8 cellular contexts compared by ENCODE assay signal in the genomic region with DNA sequence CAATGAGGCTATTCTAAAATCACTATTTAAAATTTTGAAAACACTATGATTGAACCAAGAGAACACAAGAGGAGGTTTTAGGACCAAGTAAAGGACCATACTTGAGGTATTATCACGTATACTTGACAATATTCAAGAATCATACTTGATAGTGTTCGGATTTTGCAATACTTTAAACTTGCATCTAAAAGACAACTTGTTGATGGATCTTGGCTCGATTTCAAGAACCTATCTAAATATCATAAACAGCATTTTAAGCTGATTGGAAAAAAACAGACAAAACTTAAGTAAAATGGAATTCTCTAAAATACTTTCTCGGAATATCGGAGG. TPM values are rescaled to one million over a fixed set of nuclear protein-coding genes. Genes with fewer than 3 reads are reported as not detected.
A peak's percentile ranks its signal among the peaks of the same experiment; 100 is the strongest.
DNase-seq lines count a peak whose midpoint lies in the region; ATAC-seq, FAIRE-seq and TF ChIP-seq lines count a peak whose summit lies in the region.

No MANE protein-coding gene starts in this region.

- H3K4me3 ChIP-seq in right cardiac atrium (ENCODE audit: low read length) (peak overlapping the region; percentile 88), small intestine (ENCODE audit: low read depth in 1 of 2, low read length in 2 of 2) (peak overlapping the region in 1 of 2 donors; percentile 95)

- no peaks in the 10 kb centered on the region for H3K36me3 ChIP-seq in small intestine (ENCODE audit: control insufficient read depth in 2 of 2, insufficient read depth in 2 of 2, low read length in 2 of 2)

- peak overlapping the region; percentile 90 for H3K27ac Mint-ChIP-seq in HFFc6
- H3K27ac Mint-ChIP-seq in activated CD4-positive, alpha-beta memory T cell treated with anti-CD3 and anti-CD28 coated beads for 36 hours, result peak overlapping the region; percentile 98

- TF ChIP-seq CTCF in HFFc6 (IDR thresholded peaks at IDR 0.05), result no peak

- peaks cover 45% of the 10 kb centered on the region for H3K4me1 Mint-ChIP-seq in HFFc6 (ENCODE audit: low read depth)
- H3K4me1 Mint-ChIP-seq in activated CD4-positive, alpha-beta memory T cell treated with anti-CD3 and anti-CD28 coated beads for 36 hours (ENCODE audit: low read depth), result peaks cover 58% of the 10 kb centered on the region

- H3K27me3 ChIP-seq in right cardiac atrium (ENCODE audit: control insufficient read depth, insufficient read depth) (no peaks in the 10 kb centered on the region), small intestine (ENCODE audit: control insufficient read depth in 2 of 2, insufficient read depth in 2 of 2, low read length in 2 of 2) (no peaks in the 10 kb centered on the region)

- H3K27me3 Mint-ChIP-seq in HFFc6 (ENCODE audit: insufficient read depth), result peaks cover 3% of the 10 kb centered on the region
- peaks cover 2% of the 10 kb centered on the region for H3K27me3 Mint-ChIP-seq in activated CD4-positive, alpha-beta memory T cell treated with anti-CD3 and anti-CD28 coated beads for 36 hours

- FAIRE-seq in small intestine (lab: Jason Lieb, UNC), result peak; percentile 64

- 0 out of 2 replicates have a peak, but pooled peaks cover 5% of the 10 kb centered on the region for H3K36me3 Mint-ChIP-seq in HFFc6 (ENCODE audit: low read depth)
- peaks cover 53% of the 10 kb centered on the region for H3K36me3 Mint-ChIP-seq in activated CD4-positive, alpha-beta memory T cell treated with anti-CD3 and anti-CD28 coated beads for 36 hours

- intact Hi-C loops in activated CD4-positive, alpha-beta memory T cell treated with anti-CD3 and anti-CD28 coated beads for 36 hours (cut with micrococcal nuclease), result loop anchor here (5.0 to 10.0 kb wide), 3 partner anchors 451 to 1339 kb away; a partner anchor contains a TSS
- intact Hi-C loops in right cardiac atrium (cut with DNase I), result loop anchor here in 2 of 4 donors (10.0 kb wide), 1 partner anchor 181 kb away; no protein-coding TSS in a partner anchor

- H3K9me3 Mint-ChIP-seq in HFFc6, result no peaks in the 10 kb centered on the region
- H3K9me3 Mint-ChIP-seq in activated CD4-positive, alpha-beta memory T cell treated with anti-CD3 and anti-CD28 coated beads for 36 hours, result no peaks in the 10 kb centered on the region

- H3K4me1 ChIP-seq in right cardiac atrium (ENCODE audit: control insufficient read depth, insufficient read depth, low read length), result no peaks in the 10 kb centered on the region
- peaks cover 4 to 9% of the 10 kb centered on the region in 2 donors for H3K4me1 ChIP-seq in small intestine (ENCODE audit: control insufficient read depth in 2 of 2, insufficient read depth in 1 of 2, low read depth in 1 of 2, low read length in 1 of 2)

- DNase-seq in HFFc6 (no peak), right cardiac atrium (no peak), small intestine (no peak), NCI-H1694 (lab: John Stamatoyannopoulos, UW) (no peak)
- no peak for DNase-seq in activated CD4-positive, alpha-beta memory T cell treated with anti-CD3 and anti-CD28 coated beads for 36 hours
- DNase-seq in NK-92 treated with Interleukin-12 subunit alpha and Interleukin-12 subunit beta, amount 100 ng/mL, for 24 hours (lab: John Stamatoyannopoulos, UW), result no peak

- peak overlapping the region; percentile 95 for H3K4me3 Mint-ChIP-seq in HFFc6
- peak overlapping the region; percentile 90 for H3K4me3 Mint-ChIP-seq in activated CD4-positive, alpha-beta memory T cell treated with anti-CD3 and anti-CD28 coated beads for 36 hours

- H3K27ac ChIP-seq in right cardiac atrium (ENCODE audit: low read length), result no peak overlapping the region
- H3K27ac ChIP-seq in small intestine (ENCODE audit: low read depth in 1 of 2, low read length in 1 of 2), result no peak overlapping the region

- CTCF ChIA-PET in activated CD4-positive, alpha-beta memory T cell treated with anti-CD3 and anti-CD28 coated beads for 36 hours (lab: Charles Lee), result interaction anchor here (0.7 to 3.3 kb wide), 2 partner anchors 51 to 179 kb away, joined by 3 to 19 read pairs; no protein-coding TSS in a partner anchor

- WGBS in right cardiac atrium, result 17% methylated on average over 5 of the region's 5 CpGs
- 8 to 28% (median 23%) methylated on average over 5 of the region's 5 CpGs for WGBS in small intestine, 3 donors

- H3K9me3 ChIP-seq in right cardiac atrium (ENCODE audit: control insufficient read depth, low read length) (no peaks in the 10 kb centered on the region), small intestine (ENCODE audit: control insufficient read depth, low read depth) (no peaks in the 10 kb centered on the region)

- POLR2A ChIA-PET in activated CD4-positive, alpha-beta memory T cell treated with anti-CD3 and anti-CD28 coated beads for 36 hours (lab: Charles Lee), result interaction anchor here (0.7 to 4.9 kb wide), 4 partner anchors 13 to 171 kb away, joined by 3 to 143 read pairs (median 34); a partner anchor contains a TSS

- ATAC-seq in right cardiac atrium (no peak), GM19351 (IDR thresholded peaks at IDR 0.05; ENCODE audit: unreplicated experiment) (no peak), GM21576 (IDR thresholded peaks at IDR 0.05; ENCODE audit: unreplicated experiment) (no peak)

RNA-seq across cellular contexts. Expression of a gene that starts 1.3 kb away (rescaled TPM):
- 10 to 100 TPM; 36.4 to 52.1 (median 44.6) TPM for total RNA-seq in HFFc6 (2021; fragmentation: NEBNext Ultra II Directional; extraction: Animal tissue kit (Norgen Biotek cat#: 25700))
- 100 to 1,000 TPM; 543 to 552 TPM for total RNA-seq in activated CD4-positive, alpha-beta memory T cell treated with anti-CD3 and anti-CD28 coated beads for 36 hours
- total RNA-seq in right cardiac atrium, result 100 to 1,000 TPM in 3 of 4 donors, 10 to 100 TPM in 1; 90.4 to 219 (median 119) TPM
- polyA plus RNA-seq in right cardiac atrium (57.1 TPM), small intestine (10 to 100 TPM; 50.5 to 61.4 (median 53.2) TPM)
